27 cellular contexts compared by ENCODE assay signal in the genomic region with DNA sequence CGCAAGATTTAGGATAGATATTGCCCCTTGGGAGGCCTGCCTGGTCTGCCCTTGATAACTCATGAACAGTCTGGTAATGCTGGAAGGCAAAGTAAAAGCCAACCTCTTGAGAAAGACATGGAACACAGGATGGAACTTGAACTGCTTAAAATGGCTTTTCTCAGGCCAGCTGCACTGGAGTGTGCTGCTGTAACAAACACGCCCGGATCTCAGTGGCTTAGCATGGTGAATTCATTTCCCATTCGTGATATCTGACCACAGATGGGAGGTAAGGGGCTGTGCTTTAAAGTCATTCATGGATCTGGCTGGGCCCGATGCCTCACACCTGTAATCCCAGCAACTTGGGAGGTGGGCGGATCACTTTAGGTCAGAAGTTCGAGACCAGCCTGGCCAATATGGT.
"Had no signal": no experiment of that assay in that cellular context is flagged by ENCODE, and none has a peak within 500 bp of the region (broad histone marks: within the 10 kb centered on the region; RNA-seq: fewer than 3 reads in every experiment).

No MANE protein-coding gene starts in this region.

- H3K27me3 ChIP-seq: ascending aorta, body of pancreas had no signal

- ATAC-seq: activated CD8-positive, alpha-beta memory T cell treated with anti-CD3 and anti-CD28 coated beads, Interleukin-2, amount 10 ng/mL, durations not matched to agents 7 days and 5 days; activated naive CD4-positive, alpha-beta T cell treated with anti-CD3 and anti-CD28 coated beads, Interleukin-2, amount 50 U/mL, for 72 hours; activated naive CD8-positive, alpha-beta T cell treated with anti-CD3 and anti-CD28 coated beads, Interleukin-2, amount 50 U/mL, for 24 hours; T-cell had no signal

- H3K27ac ChIP-seq: ascending aorta, body of pancreas had no signal

- FAIRE-seq: RCC 7860, TTC549 had no signal

- H3K4me1 ChIP-seq: ascending aorta, body of pancreas had no signal

- H3K4me3 ChIP-seq: ascending aorta, body of pancreas had no signal

- DNase-seq: activated B cell treated with CpG ODN at 0.5 μM for 24 hours; activated CD4-positive, alpha-beta T cell treated with anti-CD3 and anti-CD28 coated beads for 1 hour; activated CD4-positive, alpha-beta T cell treated with anti-CD3 and anti-CD28 coated beads, Interleukin-2, amount 10 ng/mL, durations not matched to agents 24 days and 14 days; activated CD4-positive, alpha-beta T cell treated with anti-CD3 and anti-CD28 coated beads, Interleukin-2, amount 50 U/mL, for 48 hours; activated CD8-positive, alpha-beta memory T cell treated with anti-CD3 and anti-CD28 coated beads, Interleukin-2, amount 10 ng/mL, durations not matched to agents 7 days and 5 days; activated effector memory CD4-positive, alpha-beta T cell treated with anti-CD3 and anti-CD28 coated beads, Interleukin-2, amount 50 U/mL, for 16 hours; activated naive CD4-positive, alpha-beta T cell treated with Interleukin-2 at 50 U/mL for 16 hours; activated naive CD8-positive, alpha-beta T cell treated with anti-CD3 and anti-CD28 coated beads, Interleukin-2, amount 50 U/mL, for 24 hours; activated T-cell treated with anti-CD3 and anti-CD28 coated beads, Interleukin-2, amount 50 U/mL, for 24 hours; amniotic stem cell; MM.1S; NCI-H1105; NCI-H1436; NCI-H1694 treated with DMSO at 0.1 percent for 48 hours; NCI-H2029 treated with DMSO at 0.1 percent for 48 hours; NCI-H510A treated with DMSO at 0.1 percent for 48 hours; NK-92 treated with Interleukin-12 subunit alpha and Interleukin-12 subunit beta, amount 100 ng/mL, for 24 hours; OCI-M1; SIG-M5; T-cell; T-helper 2 cell; T1000 had no signal

- H3K9me3 ChIP-seq: ascending aorta, body of pancreas had no signal

- H3K36me3 ChIP-seq: ascending aorta had no signal
